In genomic region chr15:64381000-64381751, GRCh38 we compare ENCODE assay signal across 8 cellular contexts. TPM values are rescaled to one million over a fixed set of nuclear protein-coding genes. Genes with fewer than 3 reads are reported as not detected.
DNase-seq lines count a peak whose midpoint lies in the region; ATAC-seq and TF ChIP-seq lines count a peak whose summit lies in the region.

TSS of gene PCLAF (minus strand) at chr15:64381441. CDS start at chr15:64381371, 70 bp downstream.

- TF ChIP-seq CTCF in GM20000 (IDR thresholded peaks at IDR 0.05; ENCODE audit: extremely low read depth, missing control alignments) (no peak), lung (IDR thresholded peaks at IDR 0.05; ENCODE audit: control extremely low read depth, extremely low read depth) (no peak)

- H3K4me3 Mint-ChIP-seq in activated CD8-positive, alpha-beta T cell treated with anti-CD3 and anti-CD28 coated beads, Interleukin-2, amount 10 ng/mL, durations not matched to agents 7 days and 5 days, result peak within 1 kb of the TSS; percentile 96

- peak within 1 kb of the TSS; percentile 27 for H3K4me3 ChIP-seq in lung

- no peaks in the 10 kb centered on the region for H3K27me3 ChIP-seq in lung (ENCODE audit: control insufficient read depth, insufficient read depth)

- H3K36me3 ChIP-seq in lung (ENCODE audit: control insufficient read depth in 2 of 2, insufficient read depth in 2 of 2, low read length in 2 of 2), result no peaks in the 10 kb centered on the region

- WGBS in lung, 2 donors, result 0 to 1% methylated on average over 37 to 38 of the region's 38 CpGs

- DNase-seq in COLO829 (ENCODE audit: low spot score), result peak; percentile 87
- peak; percentile 91 for DNase-seq in GM20000 (ENCODE audit: low spot score)
- DNase-seq in HS-5 (ENCODE audit: low read depth), result peak; percentile 87
- peak; percentile 65 for DNase-seq in NK-92 (lab: John Stamatoyannopoulos, UW; ENCODE audit: unreplicated experiment)
- peak; percentile 98 for DNase-seq in activated CD8-positive, alpha-beta T cell treated with anti-CD3 and anti-CD28 coated beads, Interleukin-2, amount 10 ng/mL, durations not matched to agents 7 days and 5 days
- peak; percentile 89 for DNase-seq in effector CD8-positive, alpha-beta T cell (lab: John Stamatoyannopoulos, UW)
- peak; percentile 95 for DNase-seq in lung (ENCODE audit: low spot score)
- DNase-seq in stimulated activated CD4-positive, alpha-beta T cell treated with anti-CD3 and anti-CD28 coated beads, TNF-alpha, amount 100 ng/mL, for 24 hours (ENCODE audit: low read depth in 3 of 3), result peak; percentile 87 to 96 (median 88)

- H3K27ac ChIP-seq in lung (ENCODE audit: low read depth in 1 of 2, low read length in 1 of 2), result no peak within 1 kb of the TSS

- POLR2A ChIA-PET in activated CD8-positive, alpha-beta T cell treated with anti-CD3 and anti-CD28 coated beads, Interleukin-2, amount 10 ng/mL, durations not matched to agents 7 days and 5 days (lab: Charles Lee), result interaction anchor here (0.6 to 0.9 kb wide), 4 partner anchors 22 to 542 kb away, joined by 3 to 5 read pairs (median 3); no protein-coding TSS in a partner anchor

- H3K9me3 ChIP-seq in lung (ENCODE audit: control insufficient read depth in 2 of 2, insufficient read depth in 1 of 2, low read length in 1 of 2), result no peaks in the 10 kb centered on the region

- H3K27ac Mint-ChIP-seq in activated CD8-positive, alpha-beta T cell treated with anti-CD3 and anti-CD28 coated beads, Interleukin-2, amount 10 ng/mL, durations not matched to agents 7 days and 5 days, result peak within 1 kb of the TSS; percentile 90

- CTCF ChIA-PET in activated CD8-positive, alpha-beta T cell treated with anti-CD3 and anti-CD28 coated beads, Interleukin-2, amount 10 ng/mL, durations not matched to agents 7 days and 5 days (lab: Charles Lee), result interaction anchor here (1.0 to 1.9 kb wide), 2 partner anchors 218 to 347 kb away, joined by 3 to 5 read pairs; partner anchors contain the start of gene PPIB

- peak; percentile 100 for ATAC-seq in activated CD8-positive, alpha-beta T cell treated with anti-CD3 and anti-CD28 coated beads, Interleukin-2, amount 10 ng/mL, durations not matched to agents 7 days and 5 days
- peak; percentile 98 for ATAC-seq in lung (ENCODE audit: insufficient read depth, low FRiP score)

- H3K9me3 Mint-ChIP-seq in activated CD8-positive, alpha-beta T cell treated with anti-CD3 and anti-CD28 coated beads, Interleukin-2, amount 10 ng/mL, durations not matched to agents 7 days and 5 days (ENCODE audit: insufficient read depth), result no peaks in the 10 kb centered on the region

- peaks cover 18% of the 10 kb centered on the region for H3K4me1 Mint-ChIP-seq in activated CD8-positive, alpha-beta T cell treated with anti-CD3 and anti-CD28 coated beads, Interleukin-2, amount 10 ng/mL, durations not matched to agents 7 days and 5 days (ENCODE audit: low read depth)

- no peaks in the 10 kb centered on the region for H3K27me3 Mint-ChIP-seq in activated CD8-positive, alpha-beta T cell treated with anti-CD3 and anti-CD28 coated beads, Interleukin-2, amount 10 ng/mL, durations not matched to agents 7 days and 5 days (ENCODE audit: low read depth)

- peaks cover 23% of the 10 kb centered on the region for H3K36me3 Mint-ChIP-seq in activated CD8-positive, alpha-beta T cell treated with anti-CD3 and anti-CD28 coated beads, Interleukin-2, amount 10 ng/mL, durations not matched to agents 7 days and 5 days (ENCODE audit: low read depth)

- H3K4me1 ChIP-seq in lung (ENCODE audit: control insufficient read depth in 2 of 2, insufficient read depth in 2 of 2, low read length in 2 of 2), result peaks cover 0 to 4% of the 10 kb centered on the region in 2 donors

RNA-seq across cellular contexts. Expression of gene PCLAF, which starts in this region (rescaled TPM):
- 100 to 1,000 TPM; 135 to 153 TPM for total RNA-seq in activated CD8-positive, alpha-beta T cell treated with anti-CD3 and anti-CD28 coated beads, Interleukin-2, amount 10 ng/mL, durations not matched to agents 7 days and 5 days
- total RNA-seq in lung, result 1 to 10 TPM; 3.5 to 4.7 TPM
- 10 to 100 TPM in 1 of 2 donors, 1 to 10 TPM in 1; 7.3 to 36.2 TPM for polyA plus RNA-seq in lung

Comparison
In these comparisons a context has a peak if more than half of its experiments do, and no peak if none do; other contexts are left out.
1. RNA of gene PCLAF (total RNA-seq): 135 to 153 TPM in activated CD8-positive, alpha-beta T cell treated with anti-CD3 and anti-CD28 coated beads, Interleukin-2, amount 10 ng/mL, durations not matched to agents 7 days and 5 days; 3.5 to 4.7 TPM in lung; every median in the first group is over 10 times any median in the second.
2. Peak in every context shown above with its lines, with median percentiles within 50 percentile points of each other: DNase-seq.